19 cellular contexts compared by ENCODE assay signal in genomic region chr16:67676939-67677338, GRCh38.
"Had no signal": no experiment of that assay in that cellular context is flagged by ENCODE, and none has a peak within 500 bp of the region (broad histone marks: within the 10 kb centered on the region; RNA-seq: fewer than 3 reads in every experiment).

No MANE protein-coding gene starts in this region.

- H3K27ac ChIP-seq: adrenal gland, upper lobe of right lung had no signal

- H3K36me3 ChIP-seq: upper lobe of right lung had no signal

- H3K9ac ChIP-seq: parathyroid adenoma had no signal

- H3K36me3 Mint-ChIP-seq: naive thymus-derived CD4-positive, alpha-beta T cell had no signal

- H3K4me3 ChIP-seq: adrenal gland, mucosa of descending colon, upper lobe of right lung had no signal

- H3K9me3 ChIP-seq: adrenal gland, mucosa of descending colon, upper lobe of right lung had no signal

- H2AFZ ChIP-seq: parathyroid adenoma had no signal

- FAIRE-seq: colon, TTC549 had no signal

- DNase-seq: activated B cell treated with CpG ODN at 0.5 μM for 24 hours; activated CD4-positive, alpha-beta T cell treated with anti-CD3 and anti-CD28 coated beads for 48 hours; activated CD8-positive, alpha-beta T cell treated with anti-CD3 and anti-CD28 coated beads for 36 hours; activated effector memory CD4-positive, alpha-beta T cell treated with Interleukin-2 at 50 U/mL for 16 hours; activated naive CD4-positive, alpha-beta T cell treated with anti-CD3 and anti-CD28 coated beads, Interleukin-2, amount 50 U/mL, for 16 hours; activated T-cell treated with anti-CD3 and anti-CD28 coated beads, Interleukin-2, amount 50 U/mL, for 4 hours; adrenal gland; caudate nucleus; foreskin melanocyte; head of caudate nucleus; mucosa of descending colon; naive thymus-derived CD4-positive, alpha-beta T cell; stimulated activated CD4-positive, alpha-beta T cell treated with anti-CD3 and anti-CD28 coated beads, Interleukin-2, amount 100 ng/mL, for 48 hours; stimulated activated naive CD4-positive, alpha-beta T cell treated with Interleukin-2 at 50 U/mL for 16 hours; T-helper 2 cell; upper lobe of right lung had no signal

- H3K9me3 Mint-ChIP-seq: activated B cell treated with CpG ODN at 0.5 μM for 24 hours; activated CD8-positive, alpha-beta T cell treated with anti-CD3 and anti-CD28 coated beads for 36 hours; activated T-cell treated with anti-CD3 and anti-CD28 coated beads, Interleukin-2, amount 50 U/mL, for 4 hours; naive thymus-derived CD4-positive, alpha-beta T cell had no signal

- ATAC-seq: activated CD8-positive, alpha-beta T cell treated with anti-CD3 and anti-CD28 coated beads for 36 hours; activated T-cell treated with anti-CD3 and anti-CD28 coated beads, Interleukin-2, amount 50 U/mL, for 4 hours; mucosa of descending colon; naive thymus-derived CD4-positive, alpha-beta T cell; upper lobe of right lung had no signal

- H3K27me3 ChIP-seq: adrenal gland, upper lobe of right lung had no signal

- H3K4me3 Mint-ChIP-seq: activated B cell treated with CpG ODN at 0.5 μM for 24 hours; activated CD8-positive, alpha-beta T cell treated with anti-CD3 and anti-CD28 coated beads for 36 hours; activated T-cell treated with anti-CD3 and anti-CD28 coated beads, Interleukin-2, amount 50 U/mL, for 4 hours; naive thymus-derived CD4-positive, alpha-beta T cell had no signal

- H3K27me3 Mint-ChIP-seq: activated B cell treated with CpG ODN at 0.5 μM for 24 hours; activated CD8-positive, alpha-beta T cell treated with anti-CD3 and anti-CD28 coated beads for 36 hours; naive thymus-derived CD4-positive, alpha-beta T cell had no signal

- H3K27ac Mint-ChIP-seq: activated CD8-positive, alpha-beta T cell treated with anti-CD3 and anti-CD28 coated beads for 36 hours had no signal
